ENCODE assay signal across 1 cellular context in the genomic region with DNA sequence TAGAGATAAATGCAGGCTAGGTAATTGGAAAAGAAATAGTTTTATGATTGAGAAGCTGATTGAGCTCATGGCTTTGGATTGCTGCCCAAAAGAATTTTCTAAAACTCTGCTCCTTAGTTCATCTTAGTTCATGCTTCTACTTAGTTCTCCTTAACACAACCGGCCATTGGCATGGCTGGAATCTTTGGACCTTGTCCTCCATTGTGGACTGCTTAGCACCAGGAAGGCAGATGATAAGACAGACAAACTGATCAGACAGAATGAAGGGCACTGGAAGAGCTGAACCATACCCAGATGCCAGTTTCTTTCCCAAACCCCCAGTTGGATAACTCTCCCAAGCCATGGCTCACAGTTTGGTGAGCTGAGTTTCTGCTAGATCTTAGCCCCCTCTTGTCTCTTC.
TF ChIP-seq lines count a peak whose summit lies in the region.

No MANE protein-coding gene starts in this region.

TF ChIP-seq in H1, 55 proteins besides CTCF, POLR2A, EP300 and RAD21:
- no peak for TF ChIP-seq BCL11A (IDR thresholded peaks at IDR 0.05; ENCODE audit: low read depth in 2 of 2, low read length in 2 of 2)
- TF ChIP-seq SP1 (IDR thresholded peaks at IDR 0.05; ENCODE audit: low read depth, low read length): no peak
- TF ChIP-seq SIN3A (conservative IDR thresholded peaks at IDR 0.05 in 1 of 2, IDR thresholded peaks at IDR 0.05 in 1 of 2; ENCODE audit: low read depth in 1 of 2, low read length in 2 of 2): no peak
- TF ChIP-seq SIX5 (IDR thresholded peaks at IDR 0.05; ENCODE audit: low read depth, low read length): no peak
- no peak for TF ChIP-seq POLR2AphosphoS5 (IDR thresholded peaks at IDR 0.05; ENCODE audit: low read depth, low read length)
- TF ChIP-seq SP2 (IDR thresholded peaks at IDR 0.05; ENCODE audit: low read length): no peak
- TF ChIP-seq, protein P1, sequence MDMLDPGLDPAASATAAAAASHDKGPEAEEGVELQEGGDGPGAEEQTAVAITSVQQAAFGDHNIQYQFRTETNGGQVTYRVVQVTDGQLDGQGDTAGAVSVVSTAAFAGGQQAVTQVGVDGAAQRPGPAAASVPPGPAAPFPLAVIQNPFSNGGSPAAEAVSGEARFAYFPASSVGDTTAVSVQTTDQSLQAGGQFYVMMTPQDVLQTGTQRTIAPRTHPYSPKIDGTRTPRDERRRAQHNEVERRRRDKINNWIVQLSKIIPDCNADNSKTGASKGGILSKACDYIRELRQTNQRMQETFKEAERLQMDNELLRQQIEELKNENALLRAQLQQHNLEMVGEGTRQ (IDR thresholded peaks at IDR 0.05; ENCODE audit: low read length): no peak
- no peak for TF ChIP-seq SRF (IDR thresholded peaks at IDR 0.05; ENCODE audit: low read depth, low read length)
- TF ChIP-seq CTBP2 (IDR thresholded peaks at IDR 0.05; ENCODE audit: borderline replicate concordance, insufficient read depth, insufficient read length, low read length): no peak
- no peak for TF ChIP-seq SP4 (IDR thresholded peaks at IDR 0.05; ENCODE audit: low read length)
- no peak for TF ChIP-seq POU5F1 (IDR thresholded peaks at IDR 0.05; ENCODE audit: low read depth, low read length)
- TF ChIP-seq SAP30 (IDR thresholded peaks at IDR 0.05; ENCODE audit: insufficient read depth, insufficient replicate concordance, low read length): no peak
